ENCODE assay signal across 16 cellular contexts in the genomic region with DNA sequence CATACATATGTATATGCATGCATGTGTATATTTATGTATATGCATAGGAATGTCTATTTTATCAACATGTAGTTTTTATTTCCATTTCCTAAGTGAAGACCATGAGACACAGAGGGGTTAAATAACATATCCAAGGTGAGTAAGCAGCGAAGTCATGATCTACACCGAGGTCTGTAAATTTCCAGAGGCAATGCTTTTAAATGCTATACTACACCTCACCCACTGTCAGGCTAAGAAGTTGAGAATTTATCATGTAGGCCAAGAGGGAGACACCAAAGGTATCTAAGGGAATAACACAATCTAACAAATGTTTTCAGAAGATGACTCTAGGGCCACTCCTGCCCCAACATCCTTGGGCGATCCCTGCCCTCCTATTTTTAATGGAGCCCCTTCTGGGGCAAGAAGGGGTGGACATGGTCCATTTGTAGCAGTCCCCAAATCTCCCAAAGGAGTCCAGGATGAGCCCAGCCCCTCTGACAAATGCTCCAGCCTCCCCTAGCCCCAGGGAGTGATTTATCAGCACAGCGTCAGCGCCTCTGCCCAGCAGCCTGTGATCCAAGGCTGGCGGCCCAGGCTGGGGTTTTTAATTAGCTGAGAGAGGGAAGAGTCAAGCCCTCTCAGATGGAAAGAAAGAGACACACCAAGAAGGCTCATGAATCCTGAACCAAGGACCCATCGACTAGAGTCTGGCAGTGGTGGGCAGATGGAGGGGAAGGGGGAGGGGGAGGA.
"Had no signal": no experiment of that assay in that cellular context is flagged by ENCODE, and none has a peak within 500 bp of the region (broad histone marks: within the 10 kb centered on the region; RNA-seq: fewer than 3 reads in every experiment).

No MANE protein-coding gene starts in this region.

- H3K4me1 ChIP-seq: ascending aorta, breast epithelium, heart left ventricle, sigmoid colon, spleen, upper lobe of left lung had no signal

- DNase-seq: activated CD4-positive, alpha-beta T cell treated with anti-CD3 and anti-CD28 coated beads, Interleukin-2, amount 50 U/mL, for 48 hours; activated naive CD4-positive, alpha-beta T cell treated with anti-CD3 and anti-CD28 coated beads for 36 hours; activated naive CD8-positive, alpha-beta T cell treated with anti-CD3 and anti-CD28 coated beads, Interleukin-2, amount 50 U/mL, for 24 hours; effector memory CD8-positive, alpha-beta T cell; heart left ventricle; immature natural killer cell; left colon; ovary; sigmoid colon; spleen; stimulated activated naive CD8-positive, alpha-beta T cell treated with anti-CD3 and anti-CD28 coated beads, Interleukin-15, amount 100 ng/mL, for 72 hours; T-helper 9 cell had no signal

- H3K27me3 ChIP-seq: ascending aorta, breast epithelium, ovary, sigmoid colon, upper lobe of left lung had no signal

- H3K27ac ChIP-seq: ascending aorta, breast epithelium, heart left ventricle, ovary, sigmoid colon, spleen, upper lobe of left lung had no signal

- ATAC-seq: activated naive CD8-positive, alpha-beta T cell treated with anti-CD3 and anti-CD28 coated beads, Interleukin-2, amount 50 U/mL, for 24 hours; activated T-helper 17 cell treated with anti-CD3 and anti-CD28 coated beads, Interleukin-2, amount 50 U/mL, for 72 hours; effector memory CD8-positive, alpha-beta T cell; heart left ventricle; left colon; stimulated activated naive CD8-positive, alpha-beta T cell treated with anti-CD3 and anti-CD28 coated beads, Interleukin-15, amount 100 ng/mL, for 72 hours had no signal
